In genomic region chr6:4295789-4296165, GRCh38 we compare ENCODE assay signal across 38 cellular contexts.
"Had no signal": no experiment of that assay in that cellular context is flagged by ENCODE, and none has a peak within 500 bp of the region (broad histone marks: within the 10 kb centered on the region; RNA-seq: fewer than 3 reads in every experiment).

No MANE protein-coding gene starts in this region.

- H3K27ac ChIP-seq: adrenal gland, body of pancreas, brain microvascular endothelial cell, breast epithelium, cardiac muscle cell, VCaP had no signal

- H3K36me3 ChIP-seq: adrenal gland, brain microvascular endothelial cell, breast epithelium, cardiac muscle cell had no signal

- H3K9me3 Mint-ChIP-seq: activated CD4-positive, alpha-beta memory T cell treated with anti-CD3 and anti-CD28 coated beads for 36 hours; activated CD4-positive, alpha-beta T cell treated with anti-CD3 and anti-CD28 coated beads, Interleukin-2, amount 10 ng/mL, durations not matched to agents 24 days and 14 days; activated CD8-positive, alpha-beta T cell treated with anti-CD3 and anti-CD28 coated beads for 36 hours; activated naive CD4-positive, alpha-beta T cell treated with anti-CD3 and anti-CD28 coated beads for 36 hours; activated naive CD4-positive, alpha-beta T cell treated with anti-CD3 and anti-CD28 coated beads, Interleukin-2, amount 50 U/mL, for 72 hours; activated T-cell treated with anti-CD3 and anti-CD28 coated beads, Interleukin-2, amount 50 U/mL, for 4 hours; activated T-cell treated with anti-CD3 and anti-CD28 coated beads, Interleukin-2, amount 50 U/mL, for 72 hours; activated T-helper 1 cell treated with anti-CD3 and anti-CD28 coated beads, Interleukin-12 subunit alpha, Interleukin-12 subunit beta, Interleukin-2, Interleukin-4 antibody, amounts not matched to agents 30 ng/mL and 10 ng/mL and 1 ng/mL, durations not matched to agents 14 hours and 24 hours and 36 hours; T-helper 1 cell treated with Interleukin-12 subunit alpha and Interleukin-12 subunit beta and Interleukin-4 antibody, amounts not matched to agents 30 μg/mL and 1 μg/mL, for 36 hours; T-helper 2 cell treated with Interferon-gamma antibody and Interleukin-4, amounts not matched to agents 5 μg/mL and 100 μg/mL, for 36 hours had no signal

- H3K36me3 Mint-ChIP-seq: activated CD4-positive, alpha-beta memory T cell treated with anti-CD3 and anti-CD28 coated beads for 36 hours; activated naive CD4-positive, alpha-beta T cell treated with anti-CD3 and anti-CD28 coated beads, Interleukin-2, amount 50 U/mL, for 72 hours; activated naive CD8-positive, alpha-beta T cell treated with anti-CD3 and anti-CD28 coated beads for 36 hours had no signal

- DNase-seq: activated B cell treated with CpG ODN at 0.5 μM for 24 hours; activated CD4-positive, alpha-beta memory T cell treated with anti-CD3 and anti-CD28 coated beads for 36 hours; activated CD4-positive, alpha-beta T cell treated with anti-CD3 and anti-CD28 coated beads for 4 hours; activated CD4-positive, alpha-beta T cell treated with anti-CD3 and anti-CD28 coated beads, Interleukin-2, amount 10 ng/mL, durations not matched to agents 24 days and 14 days; activated CD4-positive, alpha-beta T cell treated with anti-CD3 and anti-CD28 coated beads, Interleukin-2, amount 50 U/mL, for 1 hour; activated CD4-positive, alpha-beta T cell treated with anti-CD3 and anti-CD28 coated beads, Interleukin-2, amount 50 U/mL, for 4 hours; activated CD4-positive, CD25-positive, alpha-beta regulatory T cell treated with anti-CD3 and anti-CD28 coated beads, Interleukin-2, amount 50 U/mL, for 72 hours; activated CD8-positive, alpha-beta memory T cell treated with anti-CD3 and anti-CD28 coated beads, Interleukin-2, amount 50 U/mL, for 4 hours; activated CD8-positive, alpha-beta T cell treated with anti-CD3 and anti-CD28 coated beads for 36 hours; activated effector memory CD4-positive, alpha-beta T cell treated with anti-CD3 and anti-CD28 coated beads, Interleukin-2, amount 50 U/mL, for 16 hours; activated gamma-delta T cell treated with Interleukin-2 at 50 U/mL for 16 hours; activated naive CD4-positive, alpha-beta T cell; activated naive CD4-positive, alpha-beta T cell treated with anti-CD3 and anti-CD28 coated beads for 36 hours; activated naive CD4-positive, alpha-beta T cell treated with anti-CD3 and anti-CD28 coated beads, Interleukin-2, amount 50 U/mL, for 16 hours; activated naive CD8-positive, alpha-beta T cell treated with anti-CD3 and anti-CD28 coated beads for 36 hours; activated T-cell treated with anti-CD3 and anti-CD28 coated beads for 4 hours; activated T-cell treated with anti-CD3 and anti-CD28 coated beads, Interleukin-2, amount 50 U/mL, for 1 hour; activated T-cell treated with anti-CD3 and anti-CD28 coated beads, Interleukin-2, amount 50 U/mL, for 4 hours; activated T-cell treated with anti-CD3 and anti-CD28 coated beads, Interleukin-2, amount 50 U/mL, for 72 hours; adrenal gland; amniotic stem cell; aorta; body of pancreas; brain microvascular endothelial cell; caudate nucleus; cerebellar nuclear complex; T-helper 1 cell; T-helper 2 cell; T-helper 9 cell had no signal

- H3K9me3 ChIP-seq: adrenal gland, body of pancreas had no signal

- H3K27me3 ChIP-seq: adrenal gland, body of pancreas, brain microvascular endothelial cell, breast epithelium, cardiac muscle cell had no signal

- H3K27ac Mint-ChIP-seq: activated B cell treated with CpG ODN at 0.5 μM for 24 hours; activated CD4-positive, alpha-beta memory T cell treated with anti-CD3 and anti-CD28 coated beads for 36 hours; activated CD4-positive, alpha-beta T cell treated with anti-CD3 and anti-CD28 coated beads, Interleukin-2, amount 10 ng/mL, durations not matched to agents 24 days and 14 days; activated CD8-positive, alpha-beta T cell treated with anti-CD3 and anti-CD28 coated beads for 36 hours; activated naive CD4-positive, alpha-beta T cell treated with anti-CD3 and anti-CD28 coated beads for 36 hours; activated naive CD4-positive, alpha-beta T cell treated with anti-CD3 and anti-CD28 coated beads, Interleukin-2, amount 50 U/mL, for 72 hours; activated naive CD8-positive, alpha-beta T cell treated with anti-CD3 and anti-CD28 coated beads for 36 hours; activated T-cell treated with anti-CD3 and anti-CD28 coated beads, Interleukin-2, amount 50 U/mL, for 72 hours; activated T-helper 1 cell treated with anti-CD3 and anti-CD28 coated beads, Interleukin-12 subunit alpha, Interleukin-12 subunit beta, Interleukin-2, Interleukin-4 antibody, amounts not matched to agents 30 ng/mL and 10 ng/mL and 1 ng/mL, durations not matched to agents 14 hours and 24 hours and 36 hours; activated T-helper 17 cell treated with anti-CD3 and anti-CD28 coated beads, Interleukin-2, amount 50 U/mL, for 72 hours; T-helper 1 cell treated with Interleukin-12 subunit alpha and Interleukin-12 subunit beta and Interleukin-4 antibody, amounts not matched to agents 30 μg/mL and 1 μg/mL, for 36 hours; T-helper 2 cell treated with Interferon-gamma antibody and Interleukin-4, amounts not matched to agents 5 μg/mL and 100 μg/mL, for 36 hours had no signal

- H3K4me3 Mint-ChIP-seq: activated B cell treated with CpG ODN at 0.5 μM for 24 hours; activated CD4-positive, alpha-beta memory T cell treated with anti-CD3 and anti-CD28 coated beads for 36 hours; activated CD4-positive, alpha-beta T cell treated with anti-CD3 and anti-CD28 coated beads, Interleukin-2, amount 10 ng/mL, durations not matched to agents 24 days and 14 days; activated CD8-positive, alpha-beta T cell treated with anti-CD3 and anti-CD28 coated beads for 36 hours; activated naive CD4-positive, alpha-beta T cell treated with anti-CD3 and anti-CD28 coated beads for 36 hours; activated naive CD8-positive, alpha-beta T cell treated with anti-CD3 and anti-CD28 coated beads for 36 hours; activated T-cell treated with anti-CD3 and anti-CD28 coated beads, Interleukin-2, amount 50 U/mL, for 4 hours; activated T-cell treated with anti-CD3 and anti-CD28 coated beads, Interleukin-2, amount 50 U/mL, for 72 hours; activated T-helper 1 cell treated with anti-CD3 and anti-CD28 coated beads, Interleukin-12 subunit alpha, Interleukin-12 subunit beta, Interleukin-2, Interleukin-4 antibody, amounts not matched to agents 30 ng/mL and 10 ng/mL and 1 ng/mL, durations not matched to agents 14 hours and 24 hours and 36 hours; activated T-helper 17 cell treated with anti-CD3 and anti-CD28 coated beads, Interleukin-2, amount 50 U/mL, for 72 hours; central memory CD8-positive, alpha-beta T cell; T-helper 1 cell treated with Interleukin-12 subunit alpha and Interleukin-12 subunit beta and Interleukin-4 antibody, amounts not matched to agents 30 μg/mL and 1 μg/mL, for 36 hours; T-helper 2 cell treated with Interferon-gamma antibody and Interleukin-4, amounts not matched to agents 5 μg/mL and 100 μg/mL, for 36 hours had no signal

- H3K4me1 ChIP-seq: adrenal gland, body of pancreas, breast epithelium had no signal

- H3K4me1 Mint-ChIP-seq: activated B cell treated with CpG ODN at 0.5 μM for 24 hours; activated CD4-positive, alpha-beta T cell treated with anti-CD3 and anti-CD28 coated beads, Interleukin-2, amount 10 ng/mL, durations not matched to agents 24 days and 14 days; activated naive CD8-positive, alpha-beta T cell treated with anti-CD3 and anti-CD28 coated beads for 36 hours; activated T-helper 17 cell treated with anti-CD3 and anti-CD28 coated beads, Interleukin-2, amount 50 U/mL, for 72 hours; central memory CD8-positive, alpha-beta T cell had no signal

- ATAC-seq: activated CD8-positive, alpha-beta T cell treated with anti-CD3 and anti-CD28 coated beads for 36 hours; activated naive CD4-positive, alpha-beta T cell treated with anti-CD3 and anti-CD28 coated beads, Interleukin-2, amount 50 U/mL, for 72 hours; activated T-cell treated with anti-CD3 and anti-CD28 coated beads, Interleukin-2, amount 50 U/mL, for 4 hours; activated T-cell treated with anti-CD3 and anti-CD28 coated beads, Interleukin-2, amount 50 U/mL, for 72 hours; activated T-helper 17 cell treated with anti-CD3 and anti-CD28 coated beads, Interleukin-2, amount 50 U/mL, for 72 hours; body of pancreas had no signal

- H3K27me3 Mint-ChIP-seq: activated CD4-positive, alpha-beta memory T cell treated with anti-CD3 and anti-CD28 coated beads for 36 hours; activated CD8-positive, alpha-beta T cell treated with anti-CD3 and anti-CD28 coated beads for 36 hours; activated T-helper 17 cell treated with anti-CD3 and anti-CD28 coated beads, Interleukin-2, amount 50 U/mL, for 72 hours; central memory CD8-positive, alpha-beta T cell had no signal

- H3K4me3 ChIP-seq: adrenal gland, body of pancreas, breast epithelium, cardiac muscle cell had no signal
